1 cellular context compared by ENCODE assay signal in the genomic region with DNA sequence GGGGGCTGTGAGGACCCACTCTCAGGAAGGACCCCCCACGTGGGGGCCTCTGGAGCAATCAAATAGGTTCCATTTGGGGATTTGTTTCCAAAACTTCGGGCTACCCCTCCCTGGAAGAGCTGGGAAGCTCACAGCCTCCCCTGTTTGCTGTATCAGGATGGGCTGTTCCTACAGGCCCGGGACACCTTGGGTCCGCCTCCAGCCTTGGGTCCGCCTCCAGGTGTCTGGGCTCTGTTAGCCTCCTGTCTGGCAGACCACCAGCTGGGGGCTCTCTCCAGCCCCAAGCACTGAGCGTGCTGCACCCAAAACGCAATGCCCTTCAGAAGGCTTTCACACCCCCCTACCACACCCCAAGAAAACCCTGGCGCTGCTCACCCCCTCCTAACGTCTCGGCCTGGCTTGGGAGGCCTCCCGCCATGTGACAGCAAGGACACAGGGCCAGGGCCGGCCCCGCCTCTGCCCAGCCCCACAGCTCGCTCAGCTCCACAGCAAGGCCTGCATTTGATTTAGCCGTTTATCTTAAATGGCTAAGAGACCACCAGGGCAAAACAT.
TF ChIP-seq lines count a peak whose summit lies in the region.

No MANE protein-coding gene starts in this region.

TF ChIP-seq in HEK293, 187 proteins besides CTCF, POLR2A, EP300 and RAD21 (continued from another document):
- TF ChIP-seq ZNF26 (tag by site-specific recombination; IDR thresholded peaks at IDR 0.05) (no peak), PATZ1 (tag by site-specific recombination; IDR thresholded peaks at IDR 0.05) (0 out of 2 replicates have a peak, but pooled peaks have one; percentile 32), ZNF341 (tag by site-specific recombination; IDR thresholded peaks at IDR 0.05; ENCODE audit: low read depth) (peak; percentile 84)
TF ChIP-seq in HEK293: peak in this region for 7.
